In genomic region chr16:1486551-1487390, GRCh38 we compare ENCODE assay signal across 17 cellular contexts. TPM values are rescaled to one million over a fixed set of nuclear protein-coding genes. Genes with fewer than 3 reads are reported as not detected.
DNase-seq lines count a peak whose midpoint lies in the region; ATAC-seq and TF ChIP-seq lines count a peak whose summit lies in the region.
"Had no signal": no experiment of that assay in that cellular context is flagged by ENCODE, and none has a peak within 500 bp of the region (broad histone marks: within the 10 kb centered on the region; RNA-seq: fewer than 3 reads in every experiment).

No MANE protein-coding gene starts in this region.

- no peaks in the 10 kb centered on the region for H3K4me1 Mint-ChIP-seq in natural killer cell treated with Interleukin-12 subunit alpha and Interleukin-12 subunit beta and Interleukin-15 and Interleukin-18, amount 100 ng/mL, for 72 hours (ENCODE audit: low read depth in 2 of 2)
- H3K4me1 Mint-ChIP-seq in natural killer cell = no peaks in the 10 kb centered on the region
- peaks cover 43% of the 10 kb centered on the region for H3K4me1 Mint-ChIP-seq in dendritic cell treated with granulocyte-macrophage colony-stimulating factor and Interleukin-4, amounts not matched to agents 40 ng/mL and 50 ng/mL, for 4 days (ENCODE audit: low read depth)
- H3K4me1 Mint-ChIP-seq in neural crest cell = no peaks in the 10 kb centered on the region
- H3K4me1 Mint-ChIP-seq in type B pancreatic cell (ENCODE audit: unreplicated experiment) = no peaks in the 10 kb centered on the region
- H3K4me1 Mint-ChIP-seq: GM23338 had no signal

- ATAC-seq in natural killer cell treated with Interleukin-12 subunit alpha and Interleukin-12 subunit beta and Interleukin-15 and Interleukin-18, amount 100 ng/mL, for 72 hours = no peak
- no peak for ATAC-seq in natural killer cell
- ATAC-seq in HG03280 (IDR thresholded peaks at IDR 0.05; ENCODE audit: unreplicated experiment) = no peak
- ATAC-seq: GM12878, GM23338 had no signal

- no peaks in the 10 kb centered on the region for H3K9me3 Mint-ChIP-seq in natural killer cell treated with Interleukin-12 subunit alpha and Interleukin-12 subunit beta and Interleukin-15 and Interleukin-18, amount 100 ng/mL, for 72 hours
- no peaks in the 10 kb centered on the region for H3K9me3 Mint-ChIP-seq in natural killer cell
- H3K9me3 Mint-ChIP-seq in dendritic cell treated with granulocyte-macrophage colony-stimulating factor and Interleukin-4, amounts not matched to agents 40 ng/mL and 50 ng/mL, for 4 days = no peaks in the 10 kb centered on the region
- H3K9me3 Mint-ChIP-seq in neural crest cell = no peaks in the 10 kb centered on the region
- no peaks in the 10 kb centered on the region for H3K9me3 Mint-ChIP-seq in type B pancreatic cell
- H3K9me3 Mint-ChIP-seq: CD4-positive, alpha-beta T cell had no signal

- intact Hi-C loops in natural killer cell (cut with micrococcal nuclease) = no loop called here
- intact Hi-C loops in dendritic cell treated with granulocyte-macrophage colony-stimulating factor and Interleukin-4, amounts not matched to agents 40 ng/mL and 50 ng/mL, for 4 days (cut with micrococcal nuclease) = no loop called here

- H3K27ac Mint-ChIP-seq in natural killer cell treated with Interleukin-12 subunit alpha and Interleukin-12 subunit beta and Interleukin-15 and Interleukin-18, amount 100 ng/mL, for 72 hours = no peak overlapping the region
- H3K27ac Mint-ChIP-seq in natural killer cell = no peak overlapping the region
- H3K27ac Mint-ChIP-seq in dendritic cell treated with granulocyte-macrophage colony-stimulating factor and Interleukin-4, amounts not matched to agents 40 ng/mL and 50 ng/mL, for 4 days = peak overlapping the region; percentile 33
- H3K27ac Mint-ChIP-seq in neural crest cell (ENCODE audit: unreplicated experiment) = peak overlapping the region; percentile 50
- no peak overlapping the region for H3K27ac Mint-ChIP-seq in type B pancreatic cell
- H3K27ac Mint-ChIP-seq: B cell; CD4-positive, alpha-beta T cell; GM23338 had no signal

- no peaks in the 10 kb centered on the region for H3K27me3 Mint-ChIP-seq in natural killer cell treated with Interleukin-12 subunit alpha and Interleukin-12 subunit beta and Interleukin-15 and Interleukin-18, amount 100 ng/mL, for 72 hours
- H3K27me3 Mint-ChIP-seq in natural killer cell (ENCODE audit: low read depth in 2 of 2) (peaks cover 0 to 2% of the 10 kb centered on the region in 2 donors), neural crest cell (ENCODE audit: low read depth) (peaks cover 16% of the 10 kb centered on the region), type B pancreatic cell (peaks cover 21% of the 10 kb centered on the region)
- no peaks in the 10 kb centered on the region for H3K27me3 Mint-ChIP-seq in dendritic cell treated with granulocyte-macrophage colony-stimulating factor and Interleukin-4, amounts not matched to agents 40 ng/mL and 50 ng/mL, for 4 days
- H3K27me3 Mint-ChIP-seq: B cell; CD4-positive, alpha-beta T cell had no signal

- no peak for TF ChIP-seq CTCF in natural killer cell (IDR thresholded peaks at IDR 0.05)
- no peak for TF ChIP-seq CTCF in neural crest cell (conservative IDR thresholded peaks at IDR 0.05)
- no peak for TF ChIP-seq CTCF in type B pancreatic cell (conservative IDR thresholded peaks at IDR 0.05)

- H3K36me3 Mint-ChIP-seq in natural killer cell treated with Interleukin-12 subunit alpha and Interleukin-12 subunit beta and Interleukin-15 and Interleukin-18, amount 100 ng/mL, for 72 hours = no peaks in the 10 kb centered on the region
- H3K36me3 Mint-ChIP-seq in natural killer cell = no peaks in the 10 kb centered on the region
- no peaks in the 10 kb centered on the region for H3K36me3 Mint-ChIP-seq in dendritic cell treated with granulocyte-macrophage colony-stimulating factor and Interleukin-4, amounts not matched to agents 40 ng/mL and 50 ng/mL, for 4 days (ENCODE audit: low read depth)
- H3K36me3 Mint-ChIP-seq in neural crest cell (ENCODE audit: low read depth) = no peaks in the 10 kb centered on the region
- H3K36me3 Mint-ChIP-seq in type B pancreatic cell = no peaks in the 10 kb centered on the region

- DNase-seq in natural killer cell treated with Interleukin-12 subunit alpha and Interleukin-12 subunit beta and Interleukin-15 and Interleukin-18, amount 100 ng/mL, for 72 hours (ENCODE audit: low spot score) = peak; percentile 61
- DNase-seq in natural killer cell = no peak
- no peak for DNase-seq in neural crest cell (ENCODE audit: low read depth, low spot score)
- DNase-seq in type B pancreatic cell (ENCODE audit: extremely low spot score, unreplicated experiment) = peak; percentile 64
- no peak for DNase-seq in activated T-cell treated with anti-CD3 and anti-CD28 coated beads for 4 hours
- no peak for DNase-seq in germinal center (ENCODE audit: low spot score)
- DNase-seq: C1 segment of cervical spinal cord; Calu3; CD4-positive, alpha-beta T cell; DMS 273 treated with DMSO at 0.1 percent for 48 hours; H7 had no signal

- no peak overlapping the region for H3K4me3 Mint-ChIP-seq in natural killer cell treated with Interleukin-12 subunit alpha and Interleukin-12 subunit beta and Interleukin-15 and Interleukin-18, amount 100 ng/mL, for 72 hours
- H3K4me3 Mint-ChIP-seq in natural killer cell = no peak overlapping the region
- no peak overlapping the region for H3K4me3 Mint-ChIP-seq in dendritic cell treated with granulocyte-macrophage colony-stimulating factor and Interleukin-4, amounts not matched to agents 40 ng/mL and 50 ng/mL, for 4 days
- no peak overlapping the region for H3K4me3 Mint-ChIP-seq in neural crest cell
- H3K4me3 Mint-ChIP-seq in type B pancreatic cell = no peak overlapping the region
- H3K4me3 Mint-ChIP-seq: B cell; CD4-positive, alpha-beta T cell; GM23338 had no signal

RNA-seq across cellular contexts. Expression of gene PTX4, which starts 2.0 kb away (rescaled TPM):
- under 1 TPM in 1 of 2 donors, not detected in 1; 0.39 TPM for total RNA-seq in natural killer cell treated with Interleukin-12 subunit alpha and Interleukin-12 subunit beta and Interleukin-15 and Interleukin-18, amount 100 ng/mL, for 72 hours
- total RNA-seq in natural killer cell (under 1 TPM in 1 of 3 donors, not detected in 2; 0.31 TPM), neural crest cell (0.28 TPM in 1 of 2 replicates, not detected in the other), type B pancreatic cell (ENCODE audit: low replicate concordance) (not detected in 2 replicates)
- total RNA-seq: B cell; Calu3; CD4-positive, alpha-beta T cell; Daoy; GM12878; GM23338; H7 had no signal

RNA-seq across cellular contexts. Expression of gene TELO2, which starts 6.4 kb away (rescaled TPM):
- 100 to 1,000 TPM in 1 of 2 donors, 10 to 100 TPM in 1; 55.5 to 156 TPM for total RNA-seq in natural killer cell treated with Interleukin-12 subunit alpha and Interleukin-12 subunit beta and Interleukin-15 and Interleukin-18, amount 100 ng/mL, for 72 hours
- total RNA-seq in natural killer cell (10 to 100 TPM; 45.5 to 50.0 (median 46.5) TPM), neural crest cell (77.9 and 87.5 TPM in 2 replicates), type B pancreatic cell (ENCODE audit: low replicate concordance) (39.3 and 65.4 TPM in 2 replicates)

RNA-seq across cellular contexts. Expression of gene CLCN7, which starts 11.9 kb away (rescaled TPM):
- 10 to 100 TPM; 52.2 to 73.5 TPM for total RNA-seq in natural killer cell treated with Interleukin-12 subunit alpha and Interleukin-12 subunit beta and Interleukin-15 and Interleukin-18, amount 100 ng/mL, for 72 hours
- total RNA-seq in natural killer cell = 100 to 1,000 TPM; 117 to 125 (median 118) TPM
- 74.5 and 82.4 TPM in 2 replicates for total RNA-seq in neural crest cell
- 91.9 and 98.1 TPM in 2 replicates for total RNA-seq in type B pancreatic cell (ENCODE audit: low replicate concordance)

RNA-seq across cellular contexts. Expression of gene CCDC154, which starts 42.4 kb away (rescaled TPM):
- total RNA-seq in natural killer cell treated with Interleukin-12 subunit alpha and Interleukin-12 subunit beta and Interleukin-15 and Interleukin-18, amount 100 ng/mL, for 72 hours = 1 to 10 TPM in 1 of 2 donors, under 1 TPM in 1; 0.38 to 3.6 TPM
- total RNA-seq in natural killer cell (1 to 10 TPM in 2 of 3 donors, under 1 TPM in 1; 0.88 to 1.8 (median 1.6) TPM), neural crest cell (1.2 and 1.9 TPM in 2 replicates), type B pancreatic cell (ENCODE audit: low replicate concordance) (2.2 and 5.0 TPM in 2 replicates)
- total RNA-seq: Daoy, GM23338, H7 had no signal

RNA-seq across cellular contexts. Expression of gene TMEM204, which starts 46.7 kb away (rescaled TPM):
- total RNA-seq in natural killer cell treated with Interleukin-12 subunit alpha and Interleukin-12 subunit beta and Interleukin-15 and Interleukin-18, amount 100 ng/mL, for 72 hours = 10 to 100 TPM in 1 of 2 donors, 1 to 10 TPM in 1; 2.8 to 10.7 TPM
- 10 to 100 TPM in 1 of 3 donors, 1 to 10 TPM in 2; 3.3 to 14.1 (median 7.8) TPM for total RNA-seq in natural killer cell
- 0.98 and 1.3 TPM in 2 replicates for total RNA-seq in neural crest cell
- 1.0 TPM in 1 of 2 replicates, not detected in the other for total RNA-seq in type B pancreatic cell (ENCODE audit: low replicate concordance)
- total RNA-seq: Calu3, Daoy had no signal

Comparison
In these comparisons a context has a peak if more than half of its experiments do, and no peak if none do; other contexts are left out.
1. DNase-seq: peak in natural killer cell treated with Interleukin-12 subunit alpha and Interleukin-12 subunit beta and Interleukin-15 and Interleukin-18, amount 100 ng/mL, for 72 hours (single experiment) and type B pancreatic cell (single experiment); none in natural killer cell (single experiment), neural crest cell (single experiment), activated T-cell treated with anti-CD3 and anti-CD28 coated beads for 4 hours (single experiment) and germinal center (single experiment).
2. H3K27ac Mint-ChIP-seq: peak in dendritic cell treated with granulocyte-macrophage colony-stimulating factor and Interleukin-4, amounts not matched to agents 40 ng/mL and 50 ng/mL, for 4 days (single experiment) and neural crest cell (single experiment); none in natural killer cell treated with Interleukin-12 subunit alpha and Interleukin-12 subunit beta and Interleukin-15 and Interleukin-18, amount 100 ng/mL, for 72 hours (0 of 2), natural killer cell (0 of 2) and type B pancreatic cell (single experiment).